13 cellular contexts compared by ENCODE assay signal in genomic region chr11:86040919-86041318, GRCh38. TPM values are rescaled to one million over a fixed set of nuclear protein-coding genes. Genes with fewer than 3 reads are reported as not detected.
DNase-seq lines count a peak whose midpoint lies in the region; ATAC-seq and TF ChIP-seq lines count a peak whose summit lies in the region.
"Had no signal": no experiment of that assay in that cellular context is flagged by ENCODE, and none has a peak within 500 bp of the region (broad histone marks: within the 10 kb centered on the region; RNA-seq: fewer than 3 reads in every experiment).

No MANE protein-coding gene starts in this region.

- H3K27ac ChIP-seq in lower lobe of right lung = peak overlapping the region; percentile 12
- peak overlapping the region; percentile 31 for H3K27ac ChIP-seq in substantia nigra (ENCODE audit: low read depth, low read length, poor library complexity, severe bottlenecking)

- intact Hi-C loops in activated CD4-positive, alpha-beta memory T cell treated with anti-CD3 and anti-CD28 coated beads for 36 hours (cut with micrococcal nuclease) = loop anchor here (10.0 kb wide), 1 partner anchor 764 kb away; the partner anchor contains the start of gene PRSS23
- intact Hi-C loops in activated CD8-positive, alpha-beta T cell treated with anti-CD3 and anti-CD28 coated beads for 36 hours (cut with micrococcal nuclease) = loop anchor here (5.0 kb wide), 1 partner anchor 176 kb away; no protein-coding TSS in a partner anchor
- intact Hi-C loops in lower lobe of right lung (cut with DNase I) = loop anchor here (10.0 kb wide), 1 partner anchor 154 kb away; no protein-coding TSS in a partner anchor

- no peak for DNase-seq in activated CD4-positive, alpha-beta memory T cell treated with anti-CD3 and anti-CD28 coated beads, Interleukin-2, amount 10 ng/mL, durations not matched to agents 7 days and 5 days
- no peak for DNase-seq in activated CD4-positive, alpha-beta memory T cell treated with anti-CD3 and anti-CD28 coated beads for 36 hours
- DNase-seq in activated CD8-positive, alpha-beta T cell treated with anti-CD3 and anti-CD28 coated beads for 36 hours = no peak
- DNase-seq in lower lobe of right lung (no peak), substantia nigra (lab: John Stamatoyannopoulos, UW) (no peak), Ammon's horn (ENCODE audit: low spot score) (no peak)
- DNase-seq: activated CD4-positive, alpha-beta T cell treated with anti-CD3 and anti-CD28 coated beads, Interleukin-2, amount 50 U/mL, for 48 hours; adrenal gland; DND-41; retina had no signal

- POLR2A ChIA-PET in activated CD4-positive, alpha-beta memory T cell treated with anti-CD3 and anti-CD28 coated beads, Interleukin-2, amount 10 ng/mL, durations not matched to agents 7 days and 5 days (lab: Charles Lee) = interaction anchor here (0.9 to 1.8 kb wide), 6 partner anchors 18 to 204 kb away, joined by 3 to 12 read pairs (median 3); partner anchors contain the start of gene PICALM
- POLR2A ChIA-PET in activated CD4-positive, alpha-beta memory T cell treated with anti-CD3 and anti-CD28 coated beads for 36 hours (lab: Charles Lee) = interaction anchor here (1.5 kb wide), 1 partner anchor 26 kb away, joined by 11 read pairs; no protein-coding TSS in a partner anchor
- POLR2A ChIA-PET in activated CD8-positive, alpha-beta T cell treated with anti-CD3 and anti-CD28 coated beads for 36 hours (lab: Charles Lee) = interaction anchor here (0.9 to 1.3 kb wide), 2 partner anchors 14 to 27 kb away, joined by 3 to 5 read pairs; no protein-coding TSS in a partner anchor

- CTCF ChIA-PET in activated CD4-positive, alpha-beta memory T cell treated with anti-CD3 and anti-CD28 coated beads, Interleukin-2, amount 10 ng/mL, durations not matched to agents 7 days and 5 days (lab: Charles Lee) = interaction anchor here (0.8 to 3.4 kb wide), 15 partner anchors 11 to 230 kb away, joined by 3 to 76 read pairs (median 4); partner anchors contain the start of genes CCDC83 and PICALM
- CTCF ChIA-PET in activated CD4-positive, alpha-beta memory T cell treated with anti-CD3 and anti-CD28 coated beads for 36 hours (lab: Charles Lee) = interaction anchor here (0.6 to 4.9 kb wide), 23 partner anchors 8 to 251 kb away, joined by 3 to 79 read pairs (median 6); partner anchors contain the start of gene CCDC83
- CTCF ChIA-PET in activated CD8-positive, alpha-beta T cell treated with anti-CD3 and anti-CD28 coated beads for 36 hours (lab: Charles Lee) = interaction anchor here (0.6 to 3.4 kb wide), 20 partner anchors 10 to 386 kb away, joined by 3 to 63 read pairs (median 4); partner anchors contain the start of gene PICALM

- peak overlapping the region; percentile 40 for H3K27ac Mint-ChIP-seq in activated CD4-positive, alpha-beta memory T cell treated with anti-CD3 and anti-CD28 coated beads, Interleukin-2, amount 10 ng/mL, durations not matched to agents 7 days and 5 days
- H3K27ac Mint-ChIP-seq in activated CD4-positive, alpha-beta memory T cell treated with anti-CD3 and anti-CD28 coated beads for 36 hours = no peak overlapping the region
- H3K27ac Mint-ChIP-seq in activated CD8-positive, alpha-beta T cell treated with anti-CD3 and anti-CD28 coated beads for 36 hours = peak overlapping the region; percentile 68

- H3K27me3 Mint-ChIP-seq in activated CD4-positive, alpha-beta memory T cell treated with anti-CD3 and anti-CD28 coated beads, Interleukin-2, amount 10 ng/mL, durations not matched to agents 7 days and 5 days = no peaks in the 10 kb centered on the region
- no peaks in the 10 kb centered on the region for H3K27me3 Mint-ChIP-seq in activated CD4-positive, alpha-beta memory T cell treated with anti-CD3 and anti-CD28 coated beads for 36 hours
- no peaks in the 10 kb centered on the region for H3K27me3 Mint-ChIP-seq in activated CD8-positive, alpha-beta T cell treated with anti-CD3 and anti-CD28 coated beads for 36 hours
- H3K27me3 Mint-ChIP-seq: type B pancreatic cell had no signal

- ATAC-seq in activated CD8-positive, alpha-beta T cell treated with anti-CD3 and anti-CD28 coated beads for 36 hours = no peak
- ATAC-seq in lower lobe of right lung (no peak), GM21576 (IDR thresholded peaks at IDR 0.05; ENCODE audit: unreplicated experiment) (no peak), GM21723 (IDR thresholded peaks at IDR 0.05; ENCODE audit: unreplicated experiment) (no peak)

- H3K9me3 Mint-ChIP-seq in activated CD4-positive, alpha-beta memory T cell treated with anti-CD3 and anti-CD28 coated beads, Interleukin-2, amount 10 ng/mL, durations not matched to agents 7 days and 5 days = no peaks in the 10 kb centered on the region
- no peaks in the 10 kb centered on the region for H3K9me3 Mint-ChIP-seq in activated CD4-positive, alpha-beta memory T cell treated with anti-CD3 and anti-CD28 coated beads for 36 hours
- H3K9me3 Mint-ChIP-seq in activated CD8-positive, alpha-beta T cell treated with anti-CD3 and anti-CD28 coated beads for 36 hours = no peaks in the 10 kb centered on the region
- H3K9me3 Mint-ChIP-seq: type B pancreatic cell had no signal

- no peak overlapping the region for H3K4me3 Mint-ChIP-seq in activated CD4-positive, alpha-beta memory T cell treated with anti-CD3 and anti-CD28 coated beads, Interleukin-2, amount 10 ng/mL, durations not matched to agents 7 days and 5 days
- no peak overlapping the region for H3K4me3 Mint-ChIP-seq in activated CD4-positive, alpha-beta memory T cell treated with anti-CD3 and anti-CD28 coated beads for 36 hours
- no peak overlapping the region for H3K4me3 Mint-ChIP-seq in activated CD8-positive, alpha-beta T cell treated with anti-CD3 and anti-CD28 coated beads for 36 hours
- H3K4me3 Mint-ChIP-seq: type B pancreatic cell had no signal

- H3K4me1 ChIP-seq in lower lobe of right lung = peaks cover 60% of the 10 kb centered on the region

- peaks cover 61% of the 10 kb centered on the region for H3K4me1 Mint-ChIP-seq in activated CD4-positive, alpha-beta memory T cell treated with anti-CD3 and anti-CD28 coated beads, Interleukin-2, amount 10 ng/mL, durations not matched to agents 7 days and 5 days
- peaks cover 66% of the 10 kb centered on the region for H3K4me1 Mint-ChIP-seq in activated CD4-positive, alpha-beta memory T cell treated with anti-CD3 and anti-CD28 coated beads for 36 hours (ENCODE audit: low read depth)
- peaks cover 63% of the 10 kb centered on the region for H3K4me1 Mint-ChIP-seq in activated CD8-positive, alpha-beta T cell treated with anti-CD3 and anti-CD28 coated beads for 36 hours (ENCODE audit: low read depth)

- H3K4me3 ChIP-seq in lower lobe of right lung = no peak overlapping the region

- no peaks in the 10 kb centered on the region for H3K36me3 ChIP-seq in lower lobe of right lung
- H3K36me3 ChIP-seq: adrenal gland had no signal

- H3K9me3 ChIP-seq in lower lobe of right lung = no peaks in the 10 kb centered on the region
- H3K9me3 ChIP-seq: adrenal gland had no signal

- H3K36me3 Mint-ChIP-seq in activated CD4-positive, alpha-beta memory T cell treated with anti-CD3 and anti-CD28 coated beads, Interleukin-2, amount 10 ng/mL, durations not matched to agents 7 days and 5 days (ENCODE audit: low read depth) = peaks cover 25% of the 10 kb centered on the region
- peaks cover 6% of the 10 kb centered on the region for H3K36me3 Mint-ChIP-seq in activated CD4-positive, alpha-beta memory T cell treated with anti-CD3 and anti-CD28 coated beads for 36 hours
- H3K36me3 Mint-ChIP-seq in activated CD8-positive, alpha-beta T cell treated with anti-CD3 and anti-CD28 coated beads for 36 hours (ENCODE audit: low read depth) = peaks cover 11% of the 10 kb centered on the region

- TF ChIP-seq CTCF in activated CD8-positive, alpha-beta T cell treated with anti-CD3 and anti-CD28 coated beads for 36 hours (IDR thresholded peaks at IDR 0.05) = no peak
- TF ChIP-seq CTCF in lower lobe of right lung (IDR thresholded peaks at IDR 0.05) = no peak

- H3K27me3 ChIP-seq in lower lobe of right lung (ENCODE audit: low read depth) = no peaks in the 10 kb centered on the region
- H3K27me3 ChIP-seq: adrenal gland had no signal

RNA-seq across cellular contexts. Expression of gene PICALM, which starts 28.0 kb away (rescaled TPM):
- 100 to 1,000 TPM; 194 to 199 TPM for total RNA-seq in activated CD4-positive, alpha-beta memory T cell treated with anti-CD3 and anti-CD28 coated beads, Interleukin-2, amount 10 ng/mL, durations not matched to agents 7 days and 5 days
- total RNA-seq in activated CD4-positive, alpha-beta memory T cell treated with anti-CD3 and anti-CD28 coated beads for 36 hours = 10 to 100 TPM; 75.9 to 90.4 TPM
- 10 to 100 TPM; 57.5 to 61.2 TPM for total RNA-seq in activated CD8-positive, alpha-beta T cell treated with anti-CD3 and anti-CD28 coated beads for 36 hours
- total RNA-seq in lower lobe of right lung = 190 TPM
